Comparison of ENCODE assay signal across 1 cellular context in the genomic region with DNA sequence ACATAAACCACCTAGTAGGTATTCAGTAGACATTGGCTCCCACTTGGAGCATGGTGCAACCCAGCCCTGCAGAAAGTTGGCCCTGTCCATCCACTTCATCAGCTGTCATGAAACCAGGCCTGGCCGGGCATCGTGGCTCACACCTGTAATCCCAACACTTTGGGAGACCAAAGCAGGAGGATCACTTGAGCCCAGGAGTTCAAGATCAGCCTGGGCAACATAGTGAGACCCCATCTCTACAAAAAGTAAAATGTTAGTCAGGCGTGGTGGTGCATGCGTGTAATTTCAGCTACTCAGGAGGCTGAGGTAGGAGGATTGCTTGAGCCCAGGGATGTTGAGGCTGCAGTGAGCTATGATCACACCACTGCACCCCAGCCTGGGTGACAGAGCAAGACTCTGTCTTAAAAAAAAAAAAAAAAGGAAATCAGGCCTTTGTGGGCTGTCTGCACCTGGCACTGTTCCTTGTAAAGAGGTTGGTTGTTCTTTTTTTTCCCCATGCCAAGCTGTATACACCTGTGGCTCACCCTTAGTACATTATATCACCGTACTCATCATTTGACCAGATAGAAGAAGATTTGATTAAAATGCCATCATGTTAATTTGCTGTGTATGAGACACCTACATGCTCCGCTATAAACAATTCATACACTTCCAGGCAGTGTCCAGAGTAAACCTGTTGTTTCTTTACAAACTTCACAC.
TF ChIP-seq lines count a peak whose summit lies in the region.

No MANE protein-coding gene starts in this region.

TF ChIP-seq in endothelial cell of umbilical vein, 7 proteins besides CTCF, POLR2A, EP300 and RAD21 (continued from another document):
- TF ChIP-seq MYC (IDR thresholded peaks at IDR 0.05; ENCODE audit: low read depth, low read length), result no peak
- TF ChIP-seq, protein P1, sequence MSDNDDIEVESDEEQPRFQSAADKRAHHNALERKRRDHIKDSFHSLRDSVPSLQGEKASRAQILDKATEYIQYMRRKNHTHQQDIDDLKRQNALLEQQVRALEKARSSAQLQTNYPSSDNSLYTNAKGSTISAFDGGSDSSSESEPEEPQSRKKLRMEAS (IDR thresholded peaks at IDR 0.05; ENCODE audit: insufficient read depth, insufficient read length), result no peak
TF ChIP-seq in endothelial cell of umbilical vein: peak in this region for 0.
